In the genomic region with DNA sequence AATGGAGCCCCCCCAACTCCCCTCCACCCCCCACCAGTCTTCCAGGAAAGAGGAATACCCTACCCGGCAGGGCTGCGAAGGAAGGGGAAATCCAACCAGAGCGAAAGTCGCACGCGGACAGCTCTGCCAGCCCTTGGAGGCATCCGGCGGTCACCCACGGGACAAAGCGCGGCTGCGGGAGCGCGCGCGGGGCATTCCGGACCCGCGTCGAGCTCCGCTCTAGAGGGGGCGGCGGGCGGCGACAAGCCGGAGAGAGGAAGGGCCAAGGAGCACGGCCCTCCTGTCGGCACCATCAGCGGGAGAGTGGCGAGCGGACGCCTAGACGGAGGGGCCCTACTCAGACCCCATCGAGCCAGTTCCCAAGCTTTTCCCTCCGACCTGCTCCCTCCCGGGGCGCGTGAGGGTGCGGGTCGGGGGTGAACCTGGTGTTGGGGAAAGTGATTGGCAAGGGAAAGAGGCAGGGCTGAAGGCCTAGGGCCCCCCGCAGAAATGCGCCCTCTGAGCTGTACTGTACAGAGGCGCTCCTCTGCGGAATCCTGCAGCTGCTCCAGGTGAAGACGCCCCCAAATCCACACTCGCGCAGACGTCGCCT, we compare ENCODE assay signal across 8 cellular contexts. TPM values are rescaled to one million over a fixed set of nuclear protein-coding genes. Genes with fewer than 3 reads are reported as not detected.
DNase-seq lines count a peak whose midpoint lies in the region; ATAC-seq lines count a peak whose summit lies in the region.

No MANE protein-coding gene starts in this region.

- no peaks in the 10 kb centered on the region for H3K9me3 Mint-ChIP-seq in activated naive CD8-positive, alpha-beta T cell treated with anti-CD3 and anti-CD28 coated beads, Interleukin-2, amount 10 ng/mL, durations not matched to agents 7 days and 5 days

- H3K4me3 ChIP-seq in iPS-18c (ENCODE audit: insufficient read depth, low read depth, low read length), result peak overlapping the region; percentile 49; the same call in 1 of the 2 replicates

- peaks cover 31% of the 10 kb centered on the region for H3K4me1 Mint-ChIP-seq in activated naive CD8-positive, alpha-beta T cell treated with anti-CD3 and anti-CD28 coated beads, Interleukin-2, amount 10 ng/mL, durations not matched to agents 7 days and 5 days

- peak overlapping the region; percentile 78 for H3K4me3 Mint-ChIP-seq in activated naive CD8-positive, alpha-beta T cell treated with anti-CD3 and anti-CD28 coated beads, Interleukin-2, amount 10 ng/mL, durations not matched to agents 7 days and 5 days

- peak; percentile 27 for ATAC-seq in HG03159 (IDR thresholded peaks at IDR 0.05; ENCODE audit: unreplicated experiment)
- ATAC-seq in activated naive CD8-positive, alpha-beta T cell treated with anti-CD3 and anti-CD28 coated beads, Interleukin-2, amount 10 ng/mL, durations not matched to agents 7 days and 5 days (ENCODE audit: low read depth), result peak; percentile 23

- DNase-seq in activated CD8-positive, alpha-beta memory T cell treated with anti-CD3 and anti-CD28 coated beads, Interleukin-2, amount 50 U/mL, for 48 hours, result peak; percentile 69
- DNase-seq in activated CD8-positive, alpha-beta memory T cell treated with anti-CD3 and anti-CD28 coated beads, Interleukin-2, amount 50 U/mL, for 4 hours, result no peak
- no peak for DNase-seq in activated naive CD8-positive, alpha-beta T cell treated with anti-CD3 and anti-CD28 coated beads, Interleukin-2, amount 10 ng/mL, durations not matched to agents 7 days and 5 days
- peak; percentile 48 for DNase-seq in stimulated activated CD8-positive, alpha-beta memory T cell treated with anti-CD3 and anti-CD28 coated beads, Interleukin-4, amount 100 ng/mL, for 48 hours
- DNase-seq in SIG-M5 treated with dmso at 0.1 percent for 504 hours (lab: John Stamatoyannopoulos, UW; ENCODE audit: unreplicated experiment), result no peak
- DNase-seq in NCI-H2196 (lab: John Stamatoyannopoulos, UW; ENCODE audit: unreplicated experiment), result no peak

- no peaks in the 10 kb centered on the region for H3K9me3 ChIP-seq in iPS-18c (ENCODE audit: control insufficient read depth, insufficient read depth, low read length)

- peak overlapping the region; percentile 50 for H3K27ac Mint-ChIP-seq in activated naive CD8-positive, alpha-beta T cell treated with anti-CD3 and anti-CD28 coated beads, Interleukin-2, amount 10 ng/mL, durations not matched to agents 7 days and 5 days

- H3K36me3 Mint-ChIP-seq in activated naive CD8-positive, alpha-beta T cell treated with anti-CD3 and anti-CD28 coated beads, Interleukin-2, amount 10 ng/mL, durations not matched to agents 7 days and 5 days, result no peaks in the 10 kb centered on the region

- peaks cover 26% of the 10 kb centered on the region for H3K27me3 Mint-ChIP-seq in activated naive CD8-positive, alpha-beta T cell treated with anti-CD3 and anti-CD28 coated beads, Interleukin-2, amount 10 ng/mL, durations not matched to agents 7 days and 5 days

- POLR2A ChIA-PET in activated naive CD8-positive, alpha-beta T cell treated with anti-CD3 and anti-CD28 coated beads, Interleukin-2, amount 10 ng/mL, durations not matched to agents 7 days and 5 days (lab: Charles Lee), result interaction anchor here (0.6 to 2.3 kb wide), 15 partner anchors 9 to 665 kb away, joined by 3 to 8 read pairs (median 4); partner anchors contain the start of gene IKBKE

RNA-seq across cellular contexts. Expression of gene RASSF5, which starts 0.4 kb away (rescaled TPM):
- 100 to 1,000 TPM; 211 TPM for total RNA-seq in activated naive CD8-positive, alpha-beta T cell treated with anti-CD3 and anti-CD28 coated beads, Interleukin-2, amount 10 ng/mL, durations not matched to agents 7 days and 5 days

RNA-seq across cellular contexts. Expression of gene IKBKE, which starts 36.6 kb away (rescaled TPM):
- total RNA-seq in activated naive CD8-positive, alpha-beta T cell treated with anti-CD3 and anti-CD28 coated beads, Interleukin-2, amount 10 ng/mL, durations not matched to agents 7 days and 5 days, result 10 to 100 TPM; 83.5 to 84.0 TPM

Comparison
In these comparisons a context has a peak if more than half of its experiments do, and no peak if none do; other contexts are left out.
1. DNase-seq: peak in activated CD8-positive, alpha-beta memory T cell treated with anti-CD3 and anti-CD28 coated beads, Interleukin-2, amount 50 U/mL, for 48 hours (single experiment) and stimulated activated CD8-positive, alpha-beta memory T cell treated with anti-CD3 and anti-CD28 coated beads, Interleukin-4, amount 100 ng/mL, for 48 hours (single experiment); none in activated CD8-positive, alpha-beta memory T cell treated with anti-CD3 and anti-CD28 coated beads, Interleukin-2, amount 50 U/mL, for 4 hours (single experiment), activated naive CD8-positive, alpha-beta T cell treated with anti-CD3 and anti-CD28 coated beads, Interleukin-2, amount 10 ng/mL, durations not matched to agents 7 days and 5 days (single experiment), SIG-M5 treated with dmso at 0.1 percent for 504 hours (single experiment) and NCI-H2196 (single experiment).